In genomic region chr6:89828988-89829590, GRCh38 we compare ENCODE assay signal across 8 cellular contexts. TPM values are rescaled to one million over a fixed set of nuclear protein-coding genes. Genes with fewer than 3 reads are reported as not detected.
DNase-seq lines count a peak whose midpoint lies in the region; ATAC-seq and TF ChIP-seq lines count a peak whose summit lies in the region.

No MANE protein-coding gene starts in this region.

- no peaks in the 10 kb centered on the region for H3K9me3 ChIP-seq in CD4-positive, CD25-positive, alpha-beta regulatory T cell (ENCODE audit: control insufficient read depth in 2 of 2, low read length in 2 of 2)
- no peaks in the 10 kb centered on the region for H3K9me3 ChIP-seq in OCI-LY3 (ENCODE audit: insufficient read depth, low read length)
- H3K9me3 ChIP-seq in right lobe of liver, result no peaks in the 10 kb centered on the region
- no peaks in the 10 kb centered on the region for H3K9me3 ChIP-seq in thoracic aorta

- H3K36me3 Mint-ChIP-seq in CD4-positive, CD25-positive, alpha-beta regulatory T cell, result peaks cover 16% of the 10 kb centered on the region
- peaks cover 26% of the 10 kb centered on the region for H3K36me3 Mint-ChIP-seq in MCF 10A (ENCODE audit: insufficient read depth, unreplicated experiment)

- H3K27me3 Mint-ChIP-seq in CD4-positive, CD25-positive, alpha-beta regulatory T cell, result no peaks in the 10 kb centered on the region
- H3K27me3 Mint-ChIP-seq in MCF 10A (ENCODE audit: insufficient read depth, unreplicated experiment), result no peaks in the 10 kb centered on the region

- peaks cover 16% of the 10 kb centered on the region for H3K79me2 ChIP-seq in OCI-LY3 (ENCODE audit: low read length)

- H3K4me3 ChIP-seq in CD4-positive, CD25-positive, alpha-beta regulatory T cell (ENCODE audit: low read depth, low read length), result peak overlapping the region; percentile 90
- H3K4me3 ChIP-seq in OCI-LY3 (ENCODE audit: low read length) (peak overlapping the region; percentile 95), right lobe of liver (peak overlapping the region; percentile 57 to 98 (median 97)), thoracic aorta (peak overlapping the region; percentile 88)

- H3K9me3 Mint-ChIP-seq in CD4-positive, CD25-positive, alpha-beta regulatory T cell, result no peaks in the 10 kb centered on the region
- H3K9me3 Mint-ChIP-seq in MCF 10A (ENCODE audit: unreplicated experiment), result no peaks in the 10 kb centered on the region

- ATAC-seq in CD4-positive, CD25-positive, alpha-beta regulatory T cell (ENCODE audit: low read depth in 2 of 2), result peak; percentile 16 to 19
- ATAC-seq in GM19025 (IDR thresholded peaks at IDR 0.05; ENCODE audit: low read depth, unreplicated experiment) (peak; percentile 28), HG03108 (IDR thresholded peaks at IDR 0.05; ENCODE audit: unreplicated experiment) (peak; percentile 21), right lobe of liver (peak; percentile 23 to 45 (median 32)), thoracic aorta (ENCODE audit: insufficient number of reproducible peaks, low FRiP score, low read depth) (peak; percentile 19)

- TF ChIP-seq CTCF in OCI-LY3 (IDR thresholded peaks at IDR 0.05; ENCODE audit: low read depth, low read length) (no peak), MCF 10A (IDR thresholded peaks at IDR 0.05; ENCODE audit: unreplicated experiment) (no peak), right lobe of liver (IDR thresholded peaks at IDR 0.05) (no peak), thoracic aorta (IDR thresholded peaks at IDR 0.05) (no peak)

- H3K4me3 Mint-ChIP-seq in CD4-positive, CD25-positive, alpha-beta regulatory T cell, result peak overlapping the region; percentile 92 to 100 (median 98)
- peak overlapping the region; percentile 100 for H3K4me3 Mint-ChIP-seq in MCF 10A (ENCODE audit: unreplicated experiment)

- H3K4me1 Mint-ChIP-seq in CD4-positive, CD25-positive, alpha-beta regulatory T cell, result peaks cover 7 to 46% (median 30%) of the 10 kb centered on the region in 4 donors
- H3K4me1 Mint-ChIP-seq in MCF 10A (ENCODE audit: insufficient read depth, unreplicated experiment), result peaks cover 7% of the 10 kb centered on the region

- H3K36me3 ChIP-seq in CD4-positive, CD25-positive, alpha-beta regulatory T cell (ENCODE audit: control insufficient read depth, insufficient read depth, low read length), result peaks cover 15% of the 10 kb centered on the region
- H3K36me3 ChIP-seq in OCI-LY3 (replicated peaks; ENCODE audit: low read depth, low read length), result peaks cover 10% of the 10 kb centered on the region
- H3K36me3 ChIP-seq in right lobe of liver, result no peaks in the 10 kb centered on the region
- H3K36me3 ChIP-seq in thoracic aorta, result peaks cover 9% of the 10 kb centered on the region

- H3K4me1 ChIP-seq in CD4-positive, CD25-positive, alpha-beta regulatory T cell (ENCODE audit: control insufficient read depth, insufficient read depth, low read length, poor library complexity, severe bottlenecking), result peaks cover 21% of the 10 kb centered on the region
- H3K4me1 ChIP-seq in OCI-LY3 (ENCODE audit: low read length), result peaks cover 6% of the 10 kb centered on the region
- peaks cover 0 to 6% (median 0%) of the 10 kb centered on the region in 4 donors for H3K4me1 ChIP-seq in right lobe of liver
- H3K4me1 ChIP-seq in thoracic aorta (ENCODE audit: control insufficient read depth in 1 of 2, low read depth in 2 of 2), result peaks cover 10 to 23% of the 10 kb centered on the region in 2 donors

- CTCF ChIA-PET in MCF 10A (lab: Yijun Ruan, JAX), result interaction anchor here (0.5 to 1.7 kb wide), 4 partner anchors 10 to 726 kb away, joined by 3 to 12 read pairs (median 4); partner anchors contain the start of gene MDN1

- 0% methylated on average over 22 of the region's 22 CpGs for WGBS in right lobe of liver (ENCODE audit: insufficient coverage, low coverage, low lambda C conversion rate, missing lambda C conversion rate)

- H3K27ac ChIP-seq in CD4-positive, CD25-positive, alpha-beta regulatory T cell (ENCODE audit: insufficient read depth, low read length, poor library complexity, severe bottlenecking), result peak overlapping the region; percentile 88
- H3K27ac ChIP-seq in OCI-LY3 (ENCODE audit: low read length), result peak overlapping the region; percentile 65
- H3K27ac ChIP-seq in right lobe of liver, result peak overlapping the region; percentile 74 to 79 (median 75)
- H3K27ac ChIP-seq in thoracic aorta, result peak overlapping the region; percentile 91 to 93

- H3K4me2 ChIP-seq in OCI-LY3 (ENCODE audit: low read length), result peak overlapping the region; percentile 49

- intact Hi-C loops in MCF 10A (cut with micrococcal nuclease) (no loop called here), right lobe of liver (cut with DNase I) (no loop called here)

- peak overlapping the region; percentile 76 for H2AFZ ChIP-seq in OCI-LY3 (ENCODE audit: low read depth, low read length)

- H3K9ac ChIP-seq in OCI-LY3 (ENCODE audit: low read length), result peak overlapping the region; percentile 86

- no peaks in the 10 kb centered on the region for H3K27me3 ChIP-seq in CD4-positive, CD25-positive, alpha-beta regulatory T cell (ENCODE audit: control insufficient read depth, insufficient read depth, low read length)
- H3K27me3 ChIP-seq in OCI-LY3 (ENCODE audit: low read depth, low read length) (no peaks in the 10 kb centered on the region), right lobe of liver (no peaks in the 10 kb centered on the region), thoracic aorta (replicated peaks; ENCODE audit: insufficient read depth) (no peaks in the 10 kb centered on the region)

- peak in 1 of 3 donors; percentile 21 for DNase-seq in CD4-positive, CD25-positive, alpha-beta regulatory T cell
- DNase-seq in MCF 10A (ENCODE audit: unreplicated experiment) (no peak), right lobe of liver (no peak), thoracic aorta (ENCODE audit: low spot score) (no peak), CD1c-positive myeloid dendritic cell (ENCODE audit: extremely low spot score) (no peak)

- TF ChIP-seq POLR2A in right lobe of liver (IDR thresholded peaks at IDR 0.05), result no peak

- no peaks in the 10 kb centered on the region for H4K20me1 ChIP-seq in OCI-LY3 (ENCODE audit: insufficient read depth, low read length)

- peak overlapping the region; percentile 84 to 99 (median 98) for H3K27ac Mint-ChIP-seq in CD4-positive, CD25-positive, alpha-beta regulatory T cell
- peak overlapping the region; percentile 73 for H3K27ac Mint-ChIP-seq in MCF 10A (ENCODE audit: low read depth, unreplicated experiment)

- BruUV-seq in MCF 10A (replicated peaks; lab: Mats Ljungman, UMichigan), result no TSS peak

- POLR2A ChIA-PET in MCF 10A (lab: Yijun Ruan, JAX), result interaction anchor here (0.6 to 4.1 kb wide), 17 partner anchors 9 to 1418 kb away, joined by 3 to 131 read pairs (median 4); partner anchors contain the start of genes LYRM2, MAP3K7, MDN1 and PNRC1

RNA-seq across cellular contexts. Expression of gene CASP8AP2, which starts 0.6 kb away (rescaled TPM):
- total RNA-seq in CD4-positive, CD25-positive, alpha-beta regulatory T cell, result 30.8 TPM
- 10 to 100 TPM; 48.4 to 59.2 (median 52.8) TPM for polyA plus RNA-seq in CD4-positive, CD25-positive, alpha-beta regulatory T cell
- 11.3 and 11.5 TPM in 2 replicates for total RNA-seq in MCF 10A (2022)
- 1 to 10 TPM; 3.9 to 6.2 (median 5.0) TPM for total RNA-seq in right lobe of liver
- total RNA-seq in thoracic aorta, result 10 to 100 TPM; 13.9 to 23.8 TPM

RNA-seq across cellular contexts. Expression of gene MDN1, which starts 9.5 kb away (rescaled TPM):
- total RNA-seq in CD4-positive, CD25-positive, alpha-beta regulatory T cell, result 49.2 TPM
- 1 to 10 TPM; 5.7 to 7.1 (median 6.3) TPM for polyA plus RNA-seq in CD4-positive, CD25-positive, alpha-beta regulatory T cell
- total RNA-seq in MCF 10A (2022), result 31.1 and 39.2 TPM in 2 replicates
- 10 to 100 TPM; 13.8 to 49.6 (median 25.5) TPM for total RNA-seq in right lobe of liver
- total RNA-seq in thoracic aorta, result 10 to 100 TPM; 21.3 to 36.0 TPM
